Comparison of ENCODE assay signal across 18 cellular contexts in the genomic region with DNA sequence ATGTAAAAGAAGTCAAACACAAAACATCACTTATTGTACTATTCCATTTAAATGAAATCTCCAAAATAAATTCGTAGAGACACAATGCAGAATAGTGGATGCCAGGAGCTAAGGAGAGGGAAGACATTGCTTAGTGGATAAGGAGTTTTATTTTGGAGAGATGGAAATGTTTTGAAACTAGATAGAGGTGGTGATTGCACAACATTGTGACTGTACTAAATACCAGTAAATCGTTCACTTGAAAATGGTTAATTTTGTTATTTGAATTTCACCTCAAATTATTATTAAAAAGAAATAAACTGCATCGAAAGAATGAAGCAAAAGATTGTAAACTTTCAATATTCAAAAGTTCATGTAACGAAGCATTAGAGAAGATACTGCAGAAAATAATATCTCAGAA. TPM values are rescaled to one million over a fixed set of nuclear protein-coding genes. Genes with fewer than 3 reads are reported as not detected.
DNase-seq lines count a peak whose midpoint lies in the region; ATAC-seq, FAIRE-seq and TF ChIP-seq lines count a peak whose summit lies in the region.
"Had no signal": no experiment of that assay in that cellular context is flagged by ENCODE, and none has a peak within 500 bp of the region (broad histone marks: within the 10 kb centered on the region; RNA-seq: fewer than 3 reads in every experiment).

No MANE protein-coding gene starts in this region.

- no peak overlapping the region for H2AFZ ChIP-seq in IMR-90 (replicated peaks; ENCODE audit: low read length, poor library complexity)

- no peak overlapping the region for H3K4ac ChIP-seq in IMR-90 (ENCODE audit: low read depth, low read length)

- in situ Hi-C loops in IMR-90 (cut with MboI; ENCODE audit: low sequenced_read_pairs): no loop called here

- H3K56ac ChIP-seq in IMR-90 (ENCODE audit: extremely low read depth, insufficient read depth, low read length): no peak overlapping the region

- no peak overlapping the region for H3K9ac ChIP-seq in IMR-90 (ENCODE audit: low read depth, low read length)
- H3K9ac ChIP-seq in adipocyte (ENCODE audit: low read length): no peak overlapping the region

- H3K18ac ChIP-seq in IMR-90 (ENCODE audit: low read depth, low read length): no peak overlapping the region

- BruUV-seq in IMR-90 (replicated peaks; lab: Mats Ljungman, UMichigan): no TSS peak

- H3K4me3 ChIP-seq in IMR-90 (ENCODE audit: insufficient read depth, low read depth, low read length) (no peak overlapping the region), adipocyte (ENCODE audit: low read length) (no peak overlapping the region)
- H3K4me3 ChIP-seq: A549, GM12878, HAP-1 had no signal

- TF ChIP-seq CTCF in IMR-90 (conservative IDR thresholded peaks at IDR 0.05; ENCODE audit: low read depth, low read length): no peak

- TF ChIP-seq POLR2A in IMR-90 (IDR thresholded peaks at IDR 0.05; ENCODE audit: low read depth, low read length): no peak

- no peaks in the 10 kb centered on the region for H3K4me1 ChIP-seq in IMR-90 (ENCODE audit: control insufficient read depth, insufficient read depth, low read length)
- peaks cover 5% of the 10 kb centered on the region for H3K4me1 ChIP-seq in adipocyte (ENCODE audit: control insufficient read depth, insufficient read depth, low read length)
- H3K4me1 ChIP-seq: BE2C, HAP-1 had no signal

- no peak overlapping the region for H3K4me2 ChIP-seq in IMR-90 (ENCODE audit: low read depth, low read length)
- H3K4me2 ChIP-seq: A549 had no signal

- no peak overlapping the region for H3K14ac ChIP-seq in IMR-90 (replicated peaks; ENCODE audit: low read depth, low read length)

- FAIRE-seq in colon (lab: Jason Lieb, UNC): peak; percentile 80
- FAIRE-seq: A549, GM12878, H1, HTR-8/SVneo had no signal

- peaks cover 2% of the 10 kb centered on the region; the same call in 1 of the 2 replicates for H3K27me3 ChIP-seq in IMR-90 (ENCODE audit: control insufficient read depth, insufficient read depth, low read length)
- H3K27me3 ChIP-seq in adipocyte (replicated peaks; ENCODE audit: control insufficient read depth, insufficient read depth, low read length): peaks cover 4% of the 10 kb centered on the region
- H3K27me3 ChIP-seq: BE2C had no signal

- H2BK120ac ChIP-seq in IMR-90 (ENCODE audit: low read depth, low read length): no peak overlapping the region

- no peak overlapping the region for H4K8ac ChIP-seq in IMR-90 (ENCODE audit: low read depth in 2 of 2, low read length in 2 of 2)

- no peak for TF ChIP-seq RAD21 in IMR-90 (IDR thresholded peaks at IDR 0.05; ENCODE audit: low read length)

- H3K79me1 ChIP-seq in IMR-90 (ENCODE audit: low read depth in 1 of 2, low read length in 2 of 2): no peaks in the 10 kb centered on the region

- H3K9me3 ChIP-seq in IMR-90 (ENCODE audit: control insufficient read depth, insufficient read depth, low read length): no peaks in the 10 kb centered on the region
- no peaks in the 10 kb centered on the region for H3K9me3 ChIP-seq in adipocyte (ENCODE audit: control insufficient read depth, low read length)
- H3K9me3 ChIP-seq: A549, BE2C, HAP-1 had no signal

- H4K5ac ChIP-seq in IMR-90 (ENCODE audit: low read depth, low read length): no peak overlapping the region

- no peak overlapping the region for H2BK20ac ChIP-seq in IMR-90 (ENCODE audit: low read depth, low read length)

- H2BK5ac ChIP-seq in IMR-90 (ENCODE audit: low read depth, low read length, poor library complexity, severe bottlenecking): no peak overlapping the region

- no peak overlapping the region for H2BK15ac ChIP-seq in IMR-90 (ENCODE audit: low read depth, low read length)

- no peak overlapping the region for H2AK5ac ChIP-seq in IMR-90 (ENCODE audit: low read depth, low read length)

- ATAC-seq in IMR-90 (ENCODE audit: low read depth) (no peak), GM19397 (IDR thresholded peaks at IDR 0.05; ENCODE audit: unreplicated experiment) (no peak), GM19463 (IDR thresholded peaks at IDR 0.05; ENCODE audit: unreplicated experiment) (no peak)
- ATAC-seq: A549, GM12878 had no signal

- no peak for DNase-seq in IMR-90
- peak; percentile 34 for DNase-seq in adipocyte (ENCODE audit: low read depth)
- DNase-seq in iris pigment epithelial cell (ENCODE audit: low read depth): peak; percentile 43
- no peak for DNase-seq in NCI-H2107 treated with DMSO at 0.1 percent for 48 hours (lab: John Stamatoyannopoulos, UW; ENCODE audit: unreplicated experiment)
- DNase-seq in stimulated activated CD4-positive, alpha-beta T cell treated with anti-CD3 and anti-CD28 coated beads, Interleukin-12 subunit alpha, Interleukin-12 subunit beta, amount 100 ng/mL, for 4 hours: no peak
- DNase-seq: BE2C; CD4-positive, alpha-beta memory T cell; DMS79; HFFc6 had no signal

- POLR2A ChIA-PET in IMR-90 (lab: Charles Lee; ENCODE audit: unreplicated experiment): no interaction called here

- no peak overlapping the region for H4K91ac ChIP-seq in IMR-90 (ENCODE audit: insufficient read depth, low read depth, low read length)

- H3K23ac ChIP-seq in IMR-90 (ENCODE audit: low read depth, low read length): no peak overlapping the region

- dilution Hi-C loops in IMR-90 (cut with HindIII; ENCODE audit: low sequenced_read_pairs, unreplicated experiment): no loop called here

- intact Hi-C loops in IMR-90 (cut with micrococcal nuclease): no loop called here

- H3K9me1 ChIP-seq in IMR-90 (ENCODE audit: insufficient read depth, low read length): no peaks in the 10 kb centered on the region

- CTCF ChIA-PET in IMR-90 (lab: Yijun Ruan, JAX): interaction anchor here (1.4 kb wide), 1 partner anchor 17 kb away, joined by 4 read pairs; no protein-coding TSS in a partner anchor

- WGBS in IMR-90 (ENCODE audit: extremely low coverage in 2 of 2, insufficient read length in 1 of 2), 2 experiments: no CpG with 5 or more reads among the region's 4 CpGs

- no peaks in the 10 kb centered on the region for H4K20me1 ChIP-seq in IMR-90 (ENCODE audit: insufficient read depth, low read length)

- H3K36me3 ChIP-seq in IMR-90 (ENCODE audit: control insufficient read depth, insufficient read depth, low read length) (no peaks in the 10 kb centered on the region), adipocyte (ENCODE audit: control insufficient read depth, insufficient read depth, low read length, severe bottlenecking) (no peaks in the 10 kb centered on the region)
- H3K36me3 ChIP-seq: BE2C, HAP-1 had no signal

- no peak overlapping the region for H2AK9ac ChIP-seq in IMR-90 (replicated peaks; ENCODE audit: low read depth, low read length, poor library complexity)

- H3K27ac ChIP-seq in IMR-90 (ENCODE audit: insufficient read depth, low read length): no peak overlapping the region
- H3K27ac ChIP-seq: A549, C4-2B had no signal

TF ChIP-seq in IMR-90, 13 proteins besides CTCF, POLR2A, EP300 and RAD21:
- TF ChIP-seq CEBPB (IDR thresholded peaks at IDR 0.05; ENCODE audit: low read depth, low read length) (peak; percentile 89), RCOR1 (IDR thresholded peaks at IDR 0.05; ENCODE audit: insufficient replicate concordance, low read length) (no peak)

RNA-seq across cellular contexts. Expression of a gene that starts 9.7 kb away (rescaled TPM):
- 59.7 and 97.5 TPM in 2 replicates for total RNA-seq in IMR-90 (2012; rRNA removed)
- 23.4 and 29.6 TPM in 2 replicates for polyA plus RNA-seq in IMR-90 (2012; rRNA removed)
- 5.8 and 9.0 TPM in 2 replicates for polyA plus RNA-seq in IMR-90 (2012; cell fraction: cytosol; rRNA removed)
- 4.1 and 21.0 TPM in 2 replicates for polyA plus RNA-seq in IMR-90 (2012; cell fraction: nucleus; rRNA removed; ENCODE audit: low replicate concordance)

Comparison
In these comparisons a context has a peak if more than half of its experiments do, and no peak if none do; other contexts are left out.
1. DNase-seq: peak in adipocyte (single experiment) and iris pigment epithelial cell (single experiment); none in IMR-90 (single experiment), NCI-H2107 treated with DMSO at 0.1 percent for 48 hours (single experiment) and stimulated activated CD4-positive, alpha-beta T cell treated with anti-CD3 and anti-CD28 coated beads, Interleukin-12 subunit alpha, Interleukin-12 subunit beta, amount 100 ng/mL, for 4 hours (single experiment).